Comparison of ENCODE assay signal across 27 cellular contexts in genomic region chr1:201228011-201228983, GRCh38. TPM values are rescaled to one million over a fixed set of nuclear protein-coding genes. Genes with fewer than 3 reads are reported as not detected.
DNase-seq lines count a peak whose midpoint lies in the region; ATAC-seq and TF ChIP-seq lines count a peak whose summit lies in the region.
"Had no signal": no experiment of that assay in that cellular context is flagged by ENCODE, and none has a peak within 500 bp of the region (broad histone marks: within the 10 kb centered on the region; RNA-seq: fewer than 3 reads in every experiment).

No MANE protein-coding gene starts in this region.

- H3K9me3 ChIP-seq in right atrium auricular region (peaks cover 0 to 4% of the 10 kb centered on the region in 2 donors), upper lobe of right lung (no peaks in the 10 kb centered on the region)
- H3K9me3 ChIP-seq: Caco-2, tibial artery had no signal

- intact Hi-C loops in Right ventricle myocardium inferior (cut with DNase I), result loop anchor here (10.0 kb wide), 1 partner anchor 143 kb away; no protein-coding TSS in a partner anchor
- intact Hi-C loops in upper lobe of right lung (cut with DNase I), result no loop called here

- no peak overlapping the region for H3K27ac ChIP-seq in right atrium auricular region
- no peak overlapping the region for H3K27ac ChIP-seq in upper lobe of right lung
- H3K27ac ChIP-seq: gastroesophageal sphincter, spleen, tibial artery had no signal

- no peaks in the 10 kb centered on the region for H3K4me1 ChIP-seq in right atrium auricular region
- H3K4me1 ChIP-seq in upper lobe of right lung, result no peaks in the 10 kb centered on the region
- H3K4me1 ChIP-seq: Caco-2, gastroesophageal sphincter, spleen, tibial artery had no signal

- H3K4me3 ChIP-seq in right atrium auricular region (no peak overlapping the region), H7 (ENCODE audit: insufficient read depth, low read depth, low read length) (no peak overlapping the region), upper lobe of right lung (no peak overlapping the region)
- H3K4me3 ChIP-seq: gastroesophageal sphincter, spleen, tibial artery had no signal

- TF ChIP-seq CTCF in right atrium auricular region (IDR thresholded peaks at IDR 0.05) (no peak), upper lobe of right lung (IDR thresholded peaks at IDR 0.05) (no peak)

- no peaks in the 10 kb centered on the region for H3K36me3 ChIP-seq in right atrium auricular region
- no peaks in the 10 kb centered on the region for H3K36me3 ChIP-seq in H7 (replicated peaks; ENCODE audit: control insufficient read depth, insufficient read depth, low read length)
- H3K36me3 ChIP-seq in upper lobe of right lung, result no peaks in the 10 kb centered on the region
- H3K36me3 ChIP-seq: gastroesophageal sphincter, spleen, tibial artery had no signal

- peak; percentile 42 for DNase-seq in right atrium auricular region (ENCODE audit: low spot score)
- DNase-seq in Right ventricle myocardium inferior (ENCODE audit: missing footprints), result no peak
- peak; percentile 15 for DNase-seq in H7
- peak; percentile 29 for DNase-seq in left lobe of liver (ENCODE audit: low spot score)
- peak; percentile 48 for DNase-seq in upper lobe of right lung
- no peak for DNase-seq in stimulated activated CD8-positive, alpha-beta memory T cell treated with anti-CD3 and anti-CD28 coated beads, Interleukin-4, amount 100 ng/mL, for 48 hours
- no peak for DNase-seq in SK-N-DZ (ENCODE audit: low spot score)
- DNase-seq: ACHN; activated CD4-positive, alpha-beta T cell treated with anti-CD3 and anti-CD28 coated beads for 1 hour; activated naive CD4-positive, alpha-beta T cell treated with anti-CD3 and anti-CD28 coated beads, Interleukin-2, amount 50 U/mL, for 16 hours; C1 segment of cervical spinal cord; cerebellar nuclear complex; DND-41; GOT3; HFFc6; left cardiac atrium; mammary epithelial cell; NCI-H146; SIG-M5; spleen; tibial artery had no signal

- ATAC-seq in Right ventricle myocardium inferior, result no peak
- no peak for ATAC-seq in left lobe of liver
- ATAC-seq in upper lobe of right lung, result no peak
- ATAC-seq in HG03571 (IDR thresholded peaks at IDR 0.05; ENCODE audit: unreplicated experiment), result no peak
- ATAC-seq: gastroesophageal sphincter, left cardiac atrium had no signal

- H3K27me3 ChIP-seq in right atrium auricular region (no peaks in the 10 kb centered on the region), H7 (ENCODE audit: control insufficient read depth, insufficient read depth, low read length) (no peaks in the 10 kb centered on the region), upper lobe of right lung (no peaks in the 10 kb centered on the region)

RNA-seq across cellular contexts. Expression of gene IGFN1, which starts 37.7 kb away (rescaled TPM):
- total RNA-seq in right atrium auricular region (not detected), Right ventricle myocardium inferior (not detected), left lobe of liver (not detected), upper lobe of right lung (0.81 TPM)
- total RNA-seq in H7 (2014; rRNA removed; shearing (Covaris generic)), result 0.24 TPM in 1 of 2 replicates, not detected in the other
- polyA plus RNA-seq in SK-N-DZ (2014; cell fraction: cytosol; rRNA removed), result not detected in 2 replicates
- not detected in 2 replicates for polyA plus RNA-seq in SK-N-DZ (2014; cell fraction: nucleus; rRNA removed)
- total RNA-seq: endothelial cell of umbilical vein, gastroesophageal sphincter, HFFc6, spleen had no signal
- polyA plus RNA-seq: endothelial cell of umbilical vein, neural cell had no signal

RNA-seq across cellular contexts. Expression of gene PKP1, which starts 55.0 kb away (rescaled TPM):
- total RNA-seq in right atrium auricular region (1 to 10 TPM in 1 of 2 donors, not detected in 1; 2.3 TPM), Right ventricle myocardium inferior (0.16 TPM), left lobe of liver (0.03 TPM), upper lobe of right lung (0.69 TPM)
- not detected in 2 replicates for total RNA-seq in H7 (2014; rRNA removed; shearing (Covaris generic))
- polyA plus RNA-seq in SK-N-DZ (2014; cell fraction: cytosol; rRNA removed), result 0.14 and 0.23 TPM in 2 replicates
- polyA plus RNA-seq in SK-N-DZ (2014; cell fraction: nucleus; rRNA removed), result 0.15 and 0.35 TPM in 2 replicates
- total RNA-seq: Caco-2, endothelial cell of umbilical vein, HFFc6, HT1080, spleen had no signal
- polyA plus RNA-seq: neural cell had no signal

Comparison
In these comparisons a context has a peak if more than half of its experiments do, and no peak if none do; other contexts are left out.
1. DNase-seq: peak in right atrium auricular region (single experiment), H7 (single experiment), left lobe of liver (single experiment) and upper lobe of right lung (single experiment); none in Right ventricle myocardium inferior (single experiment), stimulated activated CD8-positive, alpha-beta memory T cell treated with anti-CD3 and anti-CD28 coated beads, Interleukin-4, amount 100 ng/mL, for 48 hours (single experiment) and SK-N-DZ (single experiment).